23 cellular contexts compared by ENCODE assay signal in genomic region chr6:46923476-46923875, GRCh38. TPM values are rescaled to one million over a fixed set of nuclear protein-coding genes. Genes with fewer than 3 reads are reported as not detected.
DNase-seq lines count a peak whose midpoint lies in the region; ATAC-seq and TF ChIP-seq lines count a peak whose summit lies in the region.
"Had no signal": no experiment of that assay in that cellular context is flagged by ENCODE, and none has a peak within 500 bp of the region (broad histone marks: within the 10 kb centered on the region; RNA-seq: fewer than 3 reads in every experiment).

No MANE protein-coding gene starts in this region.

- H3K4me1 Mint-ChIP-seq in activated naive CD4-positive, alpha-beta T cell treated with anti-CD3 and anti-CD28 coated beads for 36 hours (ENCODE audit: low read depth), result no peaks in the 10 kb centered on the region
- H3K4me1 Mint-ChIP-seq in effector memory CD8-positive, alpha-beta T cell (ENCODE audit: low read depth in 2 of 2), result no peaks in the 10 kb centered on the region
- H3K4me1 Mint-ChIP-seq in activated naive CD8-positive, alpha-beta T cell treated with anti-CD3 and anti-CD28 coated beads for 36 hours, result no peaks in the 10 kb centered on the region
- H3K4me1 Mint-ChIP-seq: CD8-positive, alpha-beta memory T cell had no signal

- H3K4me3 Mint-ChIP-seq in activated naive CD4-positive, alpha-beta T cell treated with anti-CD3 and anti-CD28 coated beads for 36 hours, result no peak overlapping the region
- no peak overlapping the region for H3K4me3 Mint-ChIP-seq in effector memory CD8-positive, alpha-beta T cell
- H3K4me3 Mint-ChIP-seq in activated naive CD8-positive, alpha-beta T cell treated with anti-CD3 and anti-CD28 coated beads for 36 hours, result no peak overlapping the region
- H3K4me3 Mint-ChIP-seq: CD8-positive, alpha-beta memory T cell had no signal

- no peak for TF ChIP-seq CTCF in VCaP (conservative IDR thresholded peaks at IDR 0.05)
- no peak for TF ChIP-seq CTCF in parathyroid adenoma (IDR thresholded peaks at IDR 0.05)
- no peak for TF ChIP-seq CTCF in suprapubic skin (IDR thresholded peaks at IDR 0.05)

- H3K4me3 ChIP-seq in parathyroid adenoma (ENCODE audit: low read depth, low read length) (no peak overlapping the region), suprapubic skin (no peak overlapping the region)

- intact Hi-C loops in left ventricle myocardium superior (cut with micrococcal nuclease), result no loop called here
- intact Hi-C loops in activated naive CD4-positive, alpha-beta T cell treated with anti-CD3 and anti-CD28 coated beads for 36 hours (cut with micrococcal nuclease), result no loop called here

- no peak overlapping the region for H2AFZ ChIP-seq in parathyroid adenoma

- TF ChIP-seq POLR2A in suprapubic skin (IDR thresholded peaks at IDR 0.05), result no peak

- no peaks in the 10 kb centered on the region for H3K27me3 ChIP-seq in parathyroid adenoma (ENCODE audit: control insufficient read depth, insufficient read depth, low read length)
- H3K27me3 ChIP-seq in suprapubic skin, result no peaks in the 10 kb centered on the region

- H3K36me3 Mint-ChIP-seq in activated naive CD4-positive, alpha-beta T cell treated with anti-CD3 and anti-CD28 coated beads for 36 hours (ENCODE audit: low read depth), result no peaks in the 10 kb centered on the region
- no peaks in the 10 kb centered on the region for H3K36me3 Mint-ChIP-seq in effector memory CD8-positive, alpha-beta T cell (ENCODE audit: insufficient read depth)
- H3K36me3 Mint-ChIP-seq in activated naive CD8-positive, alpha-beta T cell treated with anti-CD3 and anti-CD28 coated beads for 36 hours, result no peaks in the 10 kb centered on the region
- H3K36me3 Mint-ChIP-seq: CD8-positive, alpha-beta memory T cell had no signal

- no peak overlapping the region for H3K9ac ChIP-seq in parathyroid adenoma

- H3K36me3 ChIP-seq in parathyroid adenoma (ENCODE audit: control insufficient read depth, insufficient read depth, low read length) (no peaks in the 10 kb centered on the region), suprapubic skin (no peaks in the 10 kb centered on the region)

- H3K9me3 ChIP-seq in parathyroid adenoma (ENCODE audit: control insufficient read depth, low read length) (no peaks in the 10 kb centered on the region), suprapubic skin (no peaks in the 10 kb centered on the region)

- 65% methylated on average over 7 of the region's 7 CpGs for WGBS in suprapubic skin

- CTCF ChIA-PET in activated naive CD4-positive, alpha-beta T cell treated with anti-CD3 and anti-CD28 coated beads for 36 hours (lab: Charles Lee), result no interaction called here

- H3K4me2 ChIP-seq in parathyroid adenoma (ENCODE audit: low read length), result no peak overlapping the region

- H3K79me2 ChIP-seq in parathyroid adenoma, result peaks cover 1% of the 10 kb centered on the region

- no peak for TF ChIP-seq EP300 in suprapubic skin (IDR thresholded peaks at IDR 0.05)

- peaks cover 2% of the 10 kb centered on the region for H3K27me3 Mint-ChIP-seq in activated naive CD4-positive, alpha-beta T cell treated with anti-CD3 and anti-CD28 coated beads for 36 hours (ENCODE audit: low read depth)
- H3K27me3 Mint-ChIP-seq in effector memory CD8-positive, alpha-beta T cell, result no peaks in the 10 kb centered on the region
- peaks cover 6% of the 10 kb centered on the region for H3K27me3 Mint-ChIP-seq in activated naive CD8-positive, alpha-beta T cell treated with anti-CD3 and anti-CD28 coated beads for 36 hours
- H3K27me3 Mint-ChIP-seq: CD8-positive, alpha-beta memory T cell had no signal

- no peak overlapping the region for H3K27ac Mint-ChIP-seq in activated naive CD4-positive, alpha-beta T cell treated with anti-CD3 and anti-CD28 coated beads for 36 hours
- no peak overlapping the region for H3K27ac Mint-ChIP-seq in effector memory CD8-positive, alpha-beta T cell
- H3K27ac Mint-ChIP-seq in activated naive CD8-positive, alpha-beta T cell treated with anti-CD3 and anti-CD28 coated beads for 36 hours, result no peak overlapping the region
- H3K27ac Mint-ChIP-seq: CD8-positive, alpha-beta memory T cell had no signal

- DNase-seq in left ventricle myocardium superior, result no peak
- no peak for DNase-seq in suprapubic skin (ENCODE audit: low spot score in 2 of 2)
- DNase-seq in activated naive CD4-positive, alpha-beta T cell treated with anti-CD3 and anti-CD28 coated beads for 36 hours, result no peak
- DNase-seq in effector memory CD8-positive, alpha-beta T cell, result no peak
- DNase-seq in activated naive CD8-positive, alpha-beta T cell treated with anti-CD3 and anti-CD28 coated beads for 36 hours, result no peak
- DNase-seq: ACHN; C1 segment of cervical spinal cord; CD8-positive, alpha-beta memory T cell; DMS53; EL; GOT3; IMR-90; NCI-H1417 treated with DMSO at 0.1 percent for 48 hours; NCI-H2029; NCI-H345; NCI-H524 treated with DMSO at 0.1 percent for 48 hours; PC-3 had no signal

- H3K27ac ChIP-seq in VCaP (peak overlapping the region; percentile 14; the same call in 1 of the 2 replicates), parathyroid adenoma (peak overlapping the region; percentile 27), suprapubic skin (peak overlapping the region; percentile 79)
- H3K27ac ChIP-seq: RWPE1 had no signal

- H3K4me1 ChIP-seq in parathyroid adenoma (peaks cover 21% of the 10 kb centered on the region), suprapubic skin (peaks cover 4% of the 10 kb centered on the region)

- ATAC-seq in left ventricle myocardium superior (peak; percentile 61), GM21825 (IDR thresholded peaks at IDR 0.05; ENCODE audit: unreplicated experiment) (no peak)
- no peak for ATAC-seq in effector memory CD8-positive, alpha-beta T cell (replicated peaks)
- ATAC-seq: HCT116, PC-3 had no signal

- no peaks in the 10 kb centered on the region for H3K9me3 Mint-ChIP-seq in activated naive CD4-positive, alpha-beta T cell treated with anti-CD3 and anti-CD28 coated beads for 36 hours
- peaks cover 0 to 4% of the 10 kb centered on the region in 2 donors for H3K9me3 Mint-ChIP-seq in effector memory CD8-positive, alpha-beta T cell
- H3K9me3 Mint-ChIP-seq in activated naive CD8-positive, alpha-beta T cell treated with anti-CD3 and anti-CD28 coated beads for 36 hours, result no peaks in the 10 kb centered on the region

RNA-seq across cellular contexts. Expression of gene ADGRF5, which starts 1.7 kb away (rescaled TPM):
- total RNA-seq in left ventricle myocardium superior, result 45.9 TPM
- total RNA-seq in suprapubic skin, result 10 to 100 TPM in 2 of 4 donors, 1 to 10 TPM in 2; 4.4 to 13.0 (median 8.4) TPM
- total RNA-seq in activated naive CD4-positive, alpha-beta T cell treated with anti-CD3 and anti-CD28 coated beads for 36 hours, result not detected
- total RNA-seq in activated naive CD8-positive, alpha-beta T cell treated with anti-CD3 and anti-CD28 coated beads for 36 hours, result not detected
- total RNA-seq: CD8-positive, alpha-beta memory T cell; IMR-90; MCF 10A had no signal

Comparison
In these comparisons a context has a peak if more than half of its experiments do, and no peak if none do; other contexts are left out.
1. H3K27ac ChIP-seq: peak in every context shown above with its lines; median percentile 79 in suprapubic skin; 27 in parathyroid adenoma; 14 in VCaP.
2. RNA of gene ADGRF5, which starts 1.7 kb away (total RNA-seq): 45.9 TPM in left ventricle myocardium superior (single experiment) and 4.4 to 13.0 TPM in suprapubic skin; not detected in activated naive CD4-positive, alpha-beta T cell treated with anti-CD3 and anti-CD28 coated beads for 36 hours and not detected in activated naive CD8-positive, alpha-beta T cell treated with anti-CD3 and anti-CD28 coated beads for 36 hours; every median in the first group is over 4 times any median in the second.